Comparison of ENCODE assay signal across 11 cellular contexts in the genomic region with DNA sequence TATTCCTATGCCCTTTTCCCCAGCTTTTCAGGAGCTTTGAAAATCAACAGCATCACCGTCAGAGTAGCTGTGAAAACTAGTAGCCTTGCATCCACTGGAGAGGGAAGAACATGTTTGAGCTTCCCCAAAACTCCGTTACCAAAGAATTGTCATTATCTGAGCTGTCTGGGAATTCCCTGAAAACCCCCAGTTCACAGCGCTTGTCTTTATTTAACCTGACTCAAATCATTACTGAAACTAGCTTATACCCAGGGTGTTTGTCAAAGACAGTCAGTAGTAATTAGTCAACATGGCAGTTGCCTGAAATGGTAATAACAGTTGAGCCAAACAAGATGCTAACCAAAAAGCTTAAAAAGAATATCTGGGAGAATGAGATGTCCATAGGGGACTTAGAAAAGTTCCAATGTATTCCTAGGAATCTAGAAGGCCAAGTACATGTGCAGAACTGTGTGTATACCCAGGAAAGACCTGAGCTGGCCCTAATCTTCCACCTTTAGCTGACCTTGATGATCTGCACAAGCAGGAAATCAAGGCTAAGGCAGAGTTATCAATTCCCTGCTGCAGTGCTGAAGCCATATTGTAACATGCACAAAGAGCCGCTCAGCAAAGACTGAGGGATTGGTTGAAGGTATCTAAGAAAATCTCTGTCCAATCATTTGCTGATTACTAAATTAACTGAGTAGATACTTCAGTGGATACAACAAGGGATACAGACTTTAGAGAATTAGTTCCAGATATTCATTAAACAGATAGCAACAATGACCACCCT.
DNase-seq lines count a peak whose midpoint lies in the region; ATAC-seq and TF ChIP-seq lines count a peak whose summit lies in the region.
"Had no signal": no experiment of that assay in that cellular context is flagged by ENCODE, and none has a peak within 500 bp of the region (broad histone marks: within the 10 kb centered on the region; RNA-seq: fewer than 3 reads in every experiment).

No MANE protein-coding gene starts in this region.

- H3K27ac ChIP-seq in CD8-positive, alpha-beta memory T cell (ENCODE audit: low read depth, low read length) = no peak overlapping the region

- no peaks in the 10 kb centered on the region for H3K27me3 ChIP-seq in CD8-positive, alpha-beta memory T cell (ENCODE audit: insufficient read depth, low read length, poor library complexity, severe bottlenecking)
- no peaks in the 10 kb centered on the region for H3K27me3 ChIP-seq in Caco-2 (replicated peaks; ENCODE audit: control insufficient read depth, insufficient read depth, low read length)

- H3K4me1 Mint-ChIP-seq in CD8-positive, alpha-beta memory T cell = no peaks in the 10 kb centered on the region
- H3K4me1 Mint-ChIP-seq in Caco-2 (ENCODE audit: low read depth, unreplicated experiment) = peaks cover 14% of the 10 kb centered on the region

- POLR2A ChIA-PET in CD8-positive, alpha-beta memory T cell (lab: Charles Lee) = no interaction called here
- POLR2A ChIA-PET in Caco-2 (lab: Charles Lee) = no interaction called here

- ATAC-seq in GM19043 (IDR thresholded peaks at IDR 0.05; ENCODE audit: low read depth, unreplicated experiment) (peak; percentile 83), HG02678 (IDR thresholded peaks at IDR 0.05; ENCODE audit: unreplicated experiment) (peak; percentile 79), HG03520 (IDR thresholded peaks at IDR 0.05; ENCODE audit: unreplicated experiment) (peak; percentile 79)
- ATAC-seq: left lobe of liver, right cardiac atrium had no signal

- intact Hi-C loops in Caco-2 (cut with micrococcal nuclease; ENCODE audit: unreplicated experiment) = no loop called here

- no peaks in the 10 kb centered on the region for H3K9me3 ChIP-seq in CD8-positive, alpha-beta memory T cell (ENCODE audit: low read length)
- H3K9me3 ChIP-seq in Caco-2 = peaks cover 4% of the 10 kb centered on the region; the same call in 1 of the 2 replicates

- no peak overlapping the region for H3K4me3 Mint-ChIP-seq in CD8-positive, alpha-beta memory T cell
- no peak overlapping the region for H3K4me3 Mint-ChIP-seq in Caco-2 (ENCODE audit: unreplicated experiment)

- no peaks in the 10 kb centered on the region for H3K36me3 ChIP-seq in CD8-positive, alpha-beta memory T cell (ENCODE audit: insufficient read depth, low read length)
- no peaks in the 10 kb centered on the region for H3K36me3 ChIP-seq in Caco-2 (ENCODE audit: control insufficient read depth, insufficient read depth, low read length)

- TF ChIP-seq CTCF in GM13977 (IDR thresholded peaks at IDR 0.05; ENCODE audit: extremely low read depth, insufficient read depth, missing control alignments) (no peak), Caco-2 (IDR thresholded peaks at IDR 0.05; ENCODE audit: insufficient read depth in 1 of 2, low read depth in 1 of 2, low read length in 1 of 2, severe bottlenecking in 1 of 2, unreplicated experiment in 1 of 2) (no peak)

- no TSS peak for BruUV-seq in Caco-2 (replicated peaks; lab: Mats Ljungman, UMichigan)

- H3K4me3 ChIP-seq in CD8-positive, alpha-beta memory T cell (ENCODE audit: low read length) = no peak overlapping the region
- no peak overlapping the region for H3K4me3 ChIP-seq in Caco-2 (ENCODE audit: low read depth, low read length)

- peaks cover 0 to 6% of the 10 kb centered on the region in 2 donors for H3K27me3 Mint-ChIP-seq in CD8-positive, alpha-beta memory T cell
- no peaks in the 10 kb centered on the region for H3K27me3 Mint-ChIP-seq in Caco-2 (ENCODE audit: insufficient read depth, unreplicated experiment)

- H3K27ac Mint-ChIP-seq in CD8-positive, alpha-beta memory T cell = no peak overlapping the region
- no peak overlapping the region for H3K27ac Mint-ChIP-seq in Caco-2 (ENCODE audit: unreplicated experiment)

- CTCF ChIA-PET in CD8-positive, alpha-beta memory T cell (lab: Charles Lee) = no interaction called here
- CTCF ChIA-PET in Caco-2 (lab: Charles Lee) = no interaction called here

- in situ Hi-C loops in GM13977 (cut with MboI; ENCODE audit: low pct_unique_long_range_greater_than_20kb, low sequenced_read_pairs, unreplicated experiment) = no loop called here

- DNase-seq in GM13977 (ENCODE audit: low spot score) (peak; percentile 75), SHP77 treated with DMSO at 0.1 percent for 48 hours (lab: John Stamatoyannopoulos, UW) (no peak), KG1 (lab: John Stamatoyannopoulos, UW) (no peak), Caco-2 (no peak)
- DNase-seq in CD8-positive, alpha-beta memory T cell = no peak
- DNase-seq: activated CD4-positive, alpha-beta T cell treated with anti-CD3 and anti-CD28 coated beads, Interleukin-2, amount 50 U/mL, for 4 hours; right cardiac atrium had no signal

- H3K9me3 Mint-ChIP-seq in CD8-positive, alpha-beta memory T cell = no peaks in the 10 kb centered on the region
- H3K9me3 Mint-ChIP-seq in Caco-2 (ENCODE audit: unreplicated experiment) = peaks cover 27% of the 10 kb centered on the region

- no peaks in the 10 kb centered on the region for H3K36me3 Mint-ChIP-seq in CD8-positive, alpha-beta memory T cell
- H3K36me3 Mint-ChIP-seq in Caco-2 (ENCODE audit: insufficient read depth, unreplicated experiment) = peaks cover 6% of the 10 kb centered on the region

- no peaks in the 10 kb centered on the region for H3K4me1 ChIP-seq in CD8-positive, alpha-beta memory T cell (ENCODE audit: insufficient read depth, low read length)
- peaks cover 3% of the 10 kb centered on the region; the same call in 1 of the 2 replicates for H3K4me1 ChIP-seq in Caco-2
